ENCODE assay signal across 1 cellular context in genomic region chr21:46559291-46559983, GRCh38.
A peak's percentile ranks its signal among the peaks of the same experiment; 100 is the strongest.
TF ChIP-seq lines count a peak whose summit lies in the region.

No MANE protein-coding gene starts in this region.

TF ChIP-seq in HepG2, 621 proteins besides CTCF, POLR2A, EP300 and RAD21 (continued from another document):
- TF ChIP-seq ARID5B (CRISPR knock-in tag; IDR thresholded peaks at IDR 0.05) (peak; percentile 81), NCOA2 (CRISPR knock-in tag; IDR thresholded peaks at IDR 0.05) (peak; percentile 71)
